ENCODE assay signal across 21 cellular contexts in the genomic region with DNA sequence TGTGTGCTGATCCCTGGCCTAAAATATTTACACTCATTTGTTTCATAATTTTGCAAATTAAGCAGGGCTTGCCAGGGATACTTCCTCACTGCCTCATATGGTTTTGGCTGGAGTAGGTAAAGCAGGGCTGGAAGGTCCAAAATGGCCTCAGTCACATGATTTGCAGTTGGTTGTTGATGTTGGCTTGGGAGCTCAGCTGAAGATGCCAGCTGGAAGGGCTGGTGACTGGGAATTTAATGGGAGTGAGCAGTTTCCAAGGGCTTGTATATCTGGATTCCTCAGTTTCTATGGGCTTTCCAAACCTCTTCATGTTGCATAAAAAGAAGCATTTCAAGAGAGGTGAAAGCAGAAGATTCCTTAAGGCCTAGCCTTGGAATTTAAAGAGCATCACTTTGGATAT.
"Had no signal": no experiment of that assay in that cellular context is flagged by ENCODE, and none has a peak within 500 bp of the region (broad histone marks: within the 10 kb centered on the region; RNA-seq: fewer than 3 reads in every experiment).

No MANE protein-coding gene starts in this region.

- H3K4me3 ChIP-seq: adrenal gland, body of pancreas, esophagus squamous epithelium, hepatocyte, lower lobe of right lung, transverse colon, vagina had no signal

- H3K9me3 ChIP-seq: adrenal gland, body of pancreas, esophagus squamous epithelium, lower lobe of right lung, transverse colon, vagina had no signal

- DNase-seq: activated CD4-positive, alpha-beta T cell treated with anti-CD3 and anti-CD28 coated beads, Interleukin-2, amount 50 U/mL, for 48 hours; activated gamma-delta T cell; adrenal gland; body of pancreas; effector memory CD8-positive, alpha-beta T cell; esophagus squamous epithelium; foreskin fibroblast; left cardiac atrium; lower lobe of right lung; nucleus accumbens; retina; stimulated activated CD4-positive, alpha-beta T cell treated with anti-CD3 and anti-CD28 coated beads, Interleukin-12 subunit alpha, Interleukin-12 subunit beta, amount 100 ng/mL, for 4 hours; stimulated activated CD4-positive, alpha-beta T cell treated with anti-CD3 and anti-CD28 coated beads, Interleukin-1b, Interleukin-23, amount 100 ng/mL, for 48 hours; stimulated activated CD8-positive, alpha-beta memory T cell treated with anti-CD3 and anti-CD28 coated beads, Interleukin-4, amount 100 ng/mL, for 48 hours; stimulated activated naive CD4-positive, alpha-beta T cell; substantia nigra; transverse colon had no signal

- H3K36me3 ChIP-seq: adrenal gland, esophagus squamous epithelium, lower lobe of right lung, transverse colon, vagina had no signal

- H3K27me3 ChIP-seq: adrenal gland, body of pancreas, esophagus squamous epithelium, hepatocyte, transverse colon, vagina had no signal

- ATAC-seq: activated naive CD4-positive, alpha-beta T cell treated with anti-CD3 and anti-CD28 coated beads, Interleukin-2, amount 50 U/mL, for 72 hours; body of pancreas; effector memory CD8-positive, alpha-beta T cell; lower lobe of right lung; natural killer cell treated with Interleukin-12 subunit alpha and Interleukin-12 subunit beta and Interleukin-15 and Interleukin-18, amount 100 ng/mL, for 72 hours had no signal
